1 cellular context compared by ENCODE assay signal in genomic region chr4:54717694-54718093, GRCh38.
TF ChIP-seq lines count a peak whose summit lies in the region.

No MANE protein-coding gene starts in this region.

TF ChIP-seq in GM23338, 12 proteins besides CTCF, POLR2A, EP300 and RAD21 (continued from another document):
- TF ChIP-seq REST (IDR thresholded peaks at IDR 0.05; ENCODE audit: unreplicated experiment) = no peak
- no peak for TF ChIP-seq STAT1 (IDR thresholded peaks at IDR 0.05; ENCODE audit: unreplicated experiment)
- TF ChIP-seq EZH2 (IDR thresholded peaks at IDR 0.05; ENCODE audit: low read depth, unreplicated experiment) = no peak
- TF ChIP-seq CREB1 (CRISPR knock-in tag; IDR thresholded peaks at IDR 0.05; ENCODE audit: low read depth) = no peak
- no peak for TF ChIP-seq POLR2AphosphoS5 (IDR thresholded peaks at IDR 0.05; ENCODE audit: low read depth)
